ENCODE assay signal across 9 cellular contexts in the genomic region with DNA sequence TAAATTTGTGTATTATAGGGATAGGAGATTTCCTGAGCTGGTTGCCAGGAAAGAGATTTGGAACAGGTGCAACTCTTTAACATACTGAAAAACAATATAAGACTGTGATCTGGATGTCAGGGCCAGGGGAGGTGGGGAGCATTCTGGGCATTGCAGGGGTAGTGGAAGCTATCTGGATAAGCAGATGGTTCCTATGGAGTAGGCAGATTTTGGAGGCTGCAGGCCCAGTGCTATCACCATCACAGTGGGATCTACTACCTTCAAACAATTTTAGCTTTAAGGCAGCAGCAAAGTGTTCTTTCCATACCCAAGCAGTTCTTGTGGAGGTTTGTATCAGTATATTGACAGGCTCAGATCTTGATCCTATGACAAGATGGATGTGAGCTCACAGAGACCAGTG.
"Had no signal": no experiment of that assay in that cellular context is flagged by ENCODE, and none has a peak within 500 bp of the region (broad histone marks: within the 10 kb centered on the region; RNA-seq: fewer than 3 reads in every experiment).

No MANE protein-coding gene starts in this region.

- DNase-seq: H9, HCEC 1CT, IMR-90, KG1 had no signal

- ATAC-seq: GM23338, K562 had no signal

- FAIRE-seq: H1, H54, HTR-8/SVneo, K562 had no signal
